In the genomic region with DNA sequence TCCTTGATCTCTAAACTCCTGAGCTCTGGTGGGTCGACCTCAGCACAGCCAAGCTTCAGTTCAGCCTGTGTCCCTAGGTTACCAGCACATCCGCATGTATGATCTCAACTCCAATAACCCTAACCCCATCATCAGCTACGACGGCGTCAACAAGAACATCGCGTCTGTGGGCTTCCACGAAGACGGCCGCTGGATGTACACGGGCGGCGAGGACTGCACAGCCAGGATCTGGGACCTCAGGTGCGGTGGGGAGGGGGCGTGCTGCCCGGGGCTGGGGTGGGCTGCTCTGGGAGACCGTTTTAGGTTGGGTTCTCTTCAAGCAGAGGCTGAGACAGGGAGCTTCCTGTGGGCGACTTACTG, we compare ENCODE assay signal across 8 cellular contexts. TPM values are rescaled to one million over a fixed set of nuclear protein-coding genes. Genes with fewer than 3 reads are reported as not detected.
DNase-seq lines count a peak whose midpoint lies in the region; ATAC-seq, FAIRE-seq and TF ChIP-seq lines count a peak whose summit lies in the region.

No MANE protein-coding gene starts in this region.

- H2AFZ ChIP-seq in fibroblast of lung (ENCODE audit: low read length), result no peak overlapping the region

- H3K9me3 ChIP-seq in SJSA1 (replicated peaks) (no peaks in the 10 kb centered on the region), fibroblast of lung (ENCODE audit: control insufficient read depth, insufficient read depth, low read depth, low read length) (no peaks in the 10 kb centered on the region)

- H3K9ac ChIP-seq in fibroblast of lung (ENCODE audit: insufficient read depth, low read length), result no peak overlapping the region

- in situ Hi-C loops in G401 (cut with HindIII; ENCODE audit: low sequenced_read_pairs), result no loop called here

- H3K4me3 ChIP-seq in SJSA1 (peak overlapping the region; percentile 96; the same call in 1 of the 2 replicates), fibroblast of lung (replicated peaks in 1 of 4; ENCODE audit: control extremely low read depth in 1 of 4, insufficient read depth in 1 of 4, low read depth in 3 of 4, low read length in 4 of 4) (peak overlapping the region; percentile 62 to 83 (median 75)), skeletal muscle cell (ENCODE audit: low read depth, low read length) (peak overlapping the region; percentile 70)

- peak; percentile 61 for FAIRE-seq in GM12892 (lab: Jason Lieb, UNC)

- TF ChIP-seq CTCF in fibroblast of lung (conservative IDR thresholded peaks at IDR 0.05 in 1 of 2, IDR thresholded peaks at IDR 0.05 in 1 of 2; ENCODE audit: low read depth in 1 of 2, low read length in 2 of 2), result no peak

- H3K27me3 ChIP-seq in SJSA1 (replicated peaks) (no peaks in the 10 kb centered on the region), fibroblast of lung (ENCODE audit: control insufficient read depth, insufficient read depth, low read length) (no peaks in the 10 kb centered on the region)

- H3K79me2 ChIP-seq in fibroblast of lung (ENCODE audit: control insufficient read depth, insufficient read depth, low read length), result peaks cover 7% of the 10 kb centered on the region

- no peaks in the 10 kb centered on the region for H4K20me1 ChIP-seq in fibroblast of lung (ENCODE audit: control insufficient read depth, extremely low read depth, insufficient read depth, low read length)

- H3K27ac ChIP-seq in SJSA1, result no peak overlapping the region
- peak overlapping the region; percentile 84 for H3K27ac ChIP-seq in fibroblast of lung (ENCODE audit: insufficient read depth, low read length)

- no peak for ATAC-seq in HG03108 (IDR thresholded peaks at IDR 0.05; ENCODE audit: unreplicated experiment)

- peak overlapping the region; percentile 92 for H3K4me2 ChIP-seq in fibroblast of lung (ENCODE audit: extremely low read depth, insufficient read depth, low read length)

- DNase-seq in GM12892 (ENCODE audit: insufficient read length) (no peak), SJSA1 (ENCODE audit: low read depth in 1 of 2, low spot score in 2 of 2) (no peak), fibroblast of lung (ENCODE audit: low read depth in 2 of 2) (no peak), skeletal muscle cell (ENCODE audit: low read depth) (no peak), G401 (ENCODE audit: low spot score) (no peak), DMS79 (lab: John Stamatoyannopoulos, UW) (no peak), NOMO-1 (lab: John Stamatoyannopoulos, UW; ENCODE audit: unreplicated experiment in 2 of 2) (no peak)

- peaks cover 13% of the 10 kb centered on the region for H3K4me1 ChIP-seq in SJSA1 (replicated peaks)
- peaks cover 2% of the 10 kb centered on the region for H3K4me1 ChIP-seq in fibroblast of lung (ENCODE audit: control insufficient read depth, extremely low read depth, insufficient read depth, low read length)

- H3K36me3 ChIP-seq in SJSA1 (peaks cover 45% of the 10 kb centered on the region), fibroblast of lung (ENCODE audit: control insufficient read depth, insufficient read depth, low read length) (peaks cover 25% of the 10 kb centered on the region)

- TF ChIP-seq POLR2A in GM12892 (IDR thresholded peaks at IDR 0.05; ENCODE audit: low read depth, low read length), result no peak

RNA-seq across cellular contexts. Expression of a gene that starts 1.1 kb away (rescaled TPM):
- polyA plus RNA-seq in GM12892 (2012; ENCODE audit: missing spikeins), result 28.7 TPM
- total RNA-seq in SJSA1 (2014; rRNA removed; shearing (Covaris generic)), result 25.3 and 34.1 TPM in 2 replicates
- total RNA-seq in fibroblast of lung, result 16.8 and 22.3 TPM in 2 replicates
- polyA plus RNA-seq in fibroblast of lung, result 30.9 and 58.0 TPM in 2 replicates
- polyA plus RNA-seq in fibroblast of lung (2012), result 33.9 and 49.4 TPM in 2 replicates
- 56.2 and 99.5 TPM in 2 replicates for polyA minus RNA-seq in fibroblast of lung (ENCODE audit: low replicate concordance)
- 34.8 and 86.2 TPM in 2 replicates for total RNA-seq in G401 (2014; rRNA removed; shearing (Covaris generic))

RNA-seq across cellular contexts. Expression of a gene that starts 4.3 kb away (rescaled TPM):
- polyA plus RNA-seq in GM12892 (2012; ENCODE audit: missing spikeins), result 1.0 TPM
- 0.88 and 4.6 TPM in 2 replicates for total RNA-seq in SJSA1 (2014; rRNA removed; shearing (Covaris generic))
- 1.3 and 1.5 TPM in 2 replicates for total RNA-seq in fibroblast of lung
- polyA plus RNA-seq in fibroblast of lung, result 0.23 and 0.33 TPM in 2 replicates
- polyA plus RNA-seq in fibroblast of lung (2012), result 0.47 and 1.3 TPM in 2 replicates
- 0.67 TPM in 1 of 2 replicates, not detected in the other for polyA minus RNA-seq in fibroblast of lung (ENCODE audit: low replicate concordance)
- 1.9 and 2.1 TPM in 2 replicates for total RNA-seq in G401 (2014; rRNA removed; shearing (Covaris generic))

RNA-seq across cellular contexts. Expression of a gene that starts 8.2 kb away (rescaled TPM):
- 7.5 TPM for polyA plus RNA-seq in GM12892 (2012; ENCODE audit: missing spikeins)
- total RNA-seq in SJSA1 (2014; rRNA removed; shearing (Covaris generic)), result 37.8 and 47.1 TPM in 2 replicates
- 5.6 and 9.6 TPM in 2 replicates for total RNA-seq in fibroblast of lung
- 4.2 and 6.5 TPM in 2 replicates for polyA plus RNA-seq in fibroblast of lung
- 8.2 and 16.2 TPM in 2 replicates for polyA plus RNA-seq in fibroblast of lung (2012)
- 6.4 and 7.4 TPM in 2 replicates for polyA minus RNA-seq in fibroblast of lung (ENCODE audit: low replicate concordance)
- 47.8 and 70.9 TPM in 2 replicates for total RNA-seq in G401 (2014; rRNA removed; shearing (Covaris generic))

RNA-seq across cellular contexts. Expression of a gene that starts 10.0 kb away (rescaled TPM):
- 0.06 TPM for polyA plus RNA-seq in GM12892 (2012; ENCODE audit: missing spikeins)
- not detected in 2 replicates for total RNA-seq in SJSA1 (2014; rRNA removed; shearing (Covaris generic))
- total RNA-seq in fibroblast of lung, result 0.17 and 0.26 TPM in 2 replicates
- 0.01 TPM in 1 of 2 replicates, not detected in the other for polyA plus RNA-seq in fibroblast of lung
- 0.02 TPM in 1 of 2 replicates, not detected in the other for polyA plus RNA-seq in fibroblast of lung (2012)
- polyA minus RNA-seq in fibroblast of lung (ENCODE audit: low replicate concordance), result not detected in 2 replicates
- total RNA-seq in G401 (2014; rRNA removed; shearing (Covaris generic)), result 0.80 and 4.2 TPM in 2 replicates

RNA-seq across cellular contexts. Expression of a gene that starts 17.0 kb away (rescaled TPM):
- 4.2 TPM for polyA plus RNA-seq in GM12892 (2012; ENCODE audit: missing spikeins)
- 44.7 and 47.6 TPM in 2 replicates for total RNA-seq in SJSA1 (2014; rRNA removed; shearing (Covaris generic))
- total RNA-seq in fibroblast of lung, result 24.9 and 31.2 TPM in 2 replicates
- 6.7 and 7.8 TPM in 2 replicates for polyA plus RNA-seq in fibroblast of lung
- polyA plus RNA-seq in fibroblast of lung (2012), result 11.4 and 15.3 TPM in 2 replicates
- polyA minus RNA-seq in fibroblast of lung (ENCODE audit: low replicate concordance), result 11.7 and 12.4 TPM in 2 replicates
- total RNA-seq in G401 (2014; rRNA removed; shearing (Covaris generic)), result 40.4 and 59.4 TPM in 2 replicates
